11 cellular contexts compared by ENCODE assay signal in the genomic region with DNA sequence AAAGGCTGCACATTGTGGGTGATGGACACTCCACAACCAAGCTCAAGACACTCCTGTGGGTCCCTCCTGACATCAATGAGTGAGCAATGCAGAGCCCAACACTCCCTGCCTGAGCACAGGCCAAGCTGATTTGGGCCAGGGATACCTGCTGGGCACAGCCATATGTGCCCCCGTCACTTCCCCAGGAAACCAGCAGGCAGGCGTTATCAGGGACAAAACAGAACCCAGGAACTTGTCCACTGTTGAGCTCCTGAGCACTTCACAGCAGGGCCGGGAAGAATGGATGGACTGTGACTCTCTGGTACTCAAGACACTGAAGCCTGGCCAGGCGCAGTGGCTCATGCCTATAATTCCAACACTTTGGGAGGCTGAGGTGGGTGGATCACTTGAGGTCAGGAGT.
DNase-seq lines count a peak whose midpoint lies in the region; ATAC-seq and TF ChIP-seq lines count a peak whose summit lies in the region.
"Had no signal": no experiment of that assay in that cellular context is flagged by ENCODE, and none has a peak within 500 bp of the region (broad histone marks: within the 10 kb centered on the region; RNA-seq: fewer than 3 reads in every experiment).

No MANE protein-coding gene starts in this region.

- DNase-seq in CD14-positive monocyte (ENCODE audit: low spot score): peak; percentile 8
- DNase-seq in IMR-90: no peak
- peak; percentile 32 for DNase-seq in endodermal cell
- peak; percentile 58 for DNase-seq in posterior vena cava (ENCODE audit: low spot score)
- no peak for DNase-seq in NCI-H524 treated with DMSO at 0.1 percent for 48 hours (lab: John Stamatoyannopoulos, UW)
- no peak for DNase-seq in uterus
- DNase-seq: CD4-positive, CD25-positive, alpha-beta regulatory T cell had no signal

- peaks cover 0 to 7% (median 1%) of the 10 kb centered on the region in 3 donors for H3K27me3 Mint-ChIP-seq in CD14-positive monocyte (ENCODE audit: low read depth in 3 of 3)
- peaks cover 6% of the 10 kb centered on the region for H3K27me3 Mint-ChIP-seq in endodermal cell (ENCODE audit: insufficient read depth)
- H3K27me3 Mint-ChIP-seq: CD4-positive, CD25-positive, alpha-beta regulatory T cell had no signal

- H4K5ac ChIP-seq in IMR-90 (ENCODE audit: low read depth, low read length): no peak overlapping the region

- peak overlapping the region; percentile 53 for H3K4ac ChIP-seq in IMR-90 (ENCODE audit: low read depth, low read length)

- no peaks in the 10 kb centered on the region for H4K20me1 ChIP-seq in IMR-90 (ENCODE audit: insufficient read depth, low read length)

- no peak for TF ChIP-seq CTCF in CD14-positive monocyte (IDR thresholded peaks at IDR 0.05)
- no peak for TF ChIP-seq CTCF in IMR-90 (conservative IDR thresholded peaks at IDR 0.05; ENCODE audit: low read depth, low read length)
- TF ChIP-seq CTCF in endodermal cell (conservative IDR thresholded peaks at IDR 0.05): no peak
- TF ChIP-seq CTCF in uterus (IDR thresholded peaks at IDR 0.05): no peak

- WGBS in IMR-90 (ENCODE audit: extremely low coverage in 2 of 2, insufficient read length in 1 of 2), 2 experiments: 90% methylated on average over 2 of the region's 4 CpGs; no CpG with 5 or more reads in 1 of the 2 experiments
- WGBS in endodermal cell (ENCODE audit: insufficient coverage in 1 of 2, insufficient read length in 1 of 2), 2 experiments: 92 to 98% methylated on average over 4 of the region's 4 CpGs

- peaks cover 19% of the 10 kb centered on the region for H3K9me1 ChIP-seq in IMR-90 (ENCODE audit: insufficient read depth, low read length)

- peak overlapping the region; percentile 39 for H2BK120ac ChIP-seq in IMR-90 (ENCODE audit: low read depth, low read length)

- H3K9me3 Mint-ChIP-seq in CD14-positive monocyte (peaks cover 0 to 5% (median 0%) of the 10 kb centered on the region in 7 donors), endodermal cell (no peaks in the 10 kb centered on the region)

- H2BK20ac ChIP-seq in IMR-90 (ENCODE audit: low read depth, low read length): peak overlapping the region; percentile 52; the same call in 1 of the 2 replicates

- no peak overlapping the region; the same call in 1 of the 2 replicates for H3K18ac ChIP-seq in IMR-90 (ENCODE audit: low read depth, low read length)

- H3K9me3 ChIP-seq in IMR-90 (ENCODE audit: control insufficient read depth, insufficient read depth, low read length): peaks cover 3% of the 10 kb centered on the region
- H3K9me3 ChIP-seq in endodermal cell (ENCODE audit: control insufficient read depth, low read length): no peaks in the 10 kb centered on the region
- H3K9me3 ChIP-seq in uterus: no peaks in the 10 kb centered on the region
- H3K9me3 ChIP-seq: A549 had no signal

- TF ChIP-seq POLR2A in IMR-90 (IDR thresholded peaks at IDR 0.05; ENCODE audit: low read depth, low read length): no peak
- no peak for TF ChIP-seq POLR2A in uterus (IDR thresholded peaks at IDR 0.05)

- H3K4me1 ChIP-seq in IMR-90 (ENCODE audit: control insufficient read depth, insufficient read depth, low read length): peaks cover 22% of the 10 kb centered on the region
- H3K4me1 ChIP-seq in endodermal cell (ENCODE audit: control insufficient read depth, insufficient read depth, low read length): peaks cover 5% of the 10 kb centered on the region
- peaks cover 0 to 9% of the 10 kb centered on the region in 2 donors for H3K4me1 ChIP-seq in uterus

- H3K9ac ChIP-seq in IMR-90 (ENCODE audit: low read depth, low read length) (no peak overlapping the region), endodermal cell (ENCODE audit: extremely low read depth, low read length, poor library complexity, severe bottlenecking) (no peak overlapping the region)
- H3K9ac ChIP-seq: KMS-11 had no signal

- H3K27me3 ChIP-seq in IMR-90 (ENCODE audit: control insufficient read depth, insufficient read depth, low read length): no peaks in the 10 kb centered on the region
- no peaks in the 10 kb centered on the region for H3K27me3 ChIP-seq in endodermal cell (ENCODE audit: control insufficient read depth, insufficient read depth, low read length, poor library complexity, severe bottlenecking)
- H3K27me3 ChIP-seq in uterus: no peaks in the 10 kb centered on the region

- peak overlapping the region; percentile 32; the same call in 2 of the 3 replicates for H2BK15ac ChIP-seq in IMR-90 (ENCODE audit: low read depth, low read length)

- no peak overlapping the region for H4K8ac ChIP-seq in IMR-90 (ENCODE audit: low read depth in 2 of 2, low read length in 2 of 2)

- H4K91ac ChIP-seq in IMR-90 (ENCODE audit: insufficient read depth, low read depth, low read length): peak overlapping the region; percentile 37; the same call in 1 of the 2 replicates

- CTCF ChIA-PET in IMR-90 (lab: Yijun Ruan, JAX): no interaction called here

- dilution Hi-C loops in IMR-90 (cut with HindIII; ENCODE audit: low sequenced_read_pairs, unreplicated experiment): no loop called here

- ATAC-seq in IMR-90 (ENCODE audit: low read depth) (no peak), HG03045 (IDR thresholded peaks at IDR 0.05; ENCODE audit: unreplicated experiment) (no peak)
- ATAC-seq: A549, GM12878 had no signal

- no peak overlapping the region for H2AK9ac ChIP-seq in IMR-90 (replicated peaks; ENCODE audit: low read depth, low read length, poor library complexity)

- in situ Hi-C loops in IMR-90 (cut with MboI; ENCODE audit: low sequenced_read_pairs): no loop called here

- no peak overlapping the region for H3K56ac ChIP-seq in IMR-90 (ENCODE audit: extremely low read depth, insufficient read depth, low read length)

- H3K14ac ChIP-seq in IMR-90 (replicated peaks; ENCODE audit: low read depth, low read length): no peak overlapping the region

- peak overlapping the region; percentile 82 for H2AK5ac ChIP-seq in IMR-90 (ENCODE audit: low read depth, low read length)

- H3K27ac Mint-ChIP-seq in CD14-positive monocyte: peak overlapping the region in 4 of 7 donors; percentile 5 to 41 (median 20)
- H3K27ac Mint-ChIP-seq in endodermal cell: no peak overlapping the region
- H3K27ac Mint-ChIP-seq: CD4-positive, CD25-positive, alpha-beta regulatory T cell had no signal

- H3K4me1 Mint-ChIP-seq in CD14-positive monocyte: peaks cover 90% of the 10 kb centered on the region
- peaks cover 21% of the 10 kb centered on the region for H3K4me1 Mint-ChIP-seq in endodermal cell

- no peak for TF ChIP-seq RAD21 in IMR-90 (IDR thresholded peaks at IDR 0.05; ENCODE audit: low read length)

- intact Hi-C loops in CD14-positive monocyte (cut with micrococcal nuclease): no loop called here
- intact Hi-C loops in IMR-90 (cut with micrococcal nuclease): no loop called here
- intact Hi-C loops in posterior vena cava (cut with DNase I): no loop called here
- intact Hi-C loops in uterus (cut with DNase I; ENCODE audit: low total_unique reads): no loop called here

- no peak overlapping the region for H3K4me2 ChIP-seq in IMR-90 (ENCODE audit: low read depth, low read length)
- H3K4me2 ChIP-seq: A549, KMS-11 had no signal

- peaks cover 2 to 5% of the 10 kb centered on the region in 2 donors for H3K36me3 Mint-ChIP-seq in CD14-positive monocyte
- no peaks in the 10 kb centered on the region for H3K36me3 Mint-ChIP-seq in endodermal cell (ENCODE audit: low read depth)
- H3K36me3 Mint-ChIP-seq: CD4-positive, CD25-positive, alpha-beta regulatory T cell had no signal

- H3K4me3 Mint-ChIP-seq in CD14-positive monocyte (no peak overlapping the region), endodermal cell (no peak overlapping the region)
- H3K4me3 Mint-ChIP-seq: CD4-positive, CD25-positive, alpha-beta regulatory T cell had no signal

- POLR2A ChIA-PET in IMR-90 (lab: Charles Lee; ENCODE audit: unreplicated experiment): no interaction called here

- no peak overlapping the region for H3K4me3 ChIP-seq in IMR-90 (ENCODE audit: insufficient read depth, low read depth, low read length)
- H3K4me3 ChIP-seq in endodermal cell (ENCODE audit: low read length): no peak overlapping the region
- no peak overlapping the region for H3K4me3 ChIP-seq in uterus
- H3K4me3 ChIP-seq: A549, GM12878 had no signal

- H3K23ac ChIP-seq in IMR-90 (ENCODE audit: low read depth, low read length): no peak overlapping the region

- no peaks in the 10 kb centered on the region for H3K36me3 ChIP-seq in IMR-90 (ENCODE audit: control insufficient read depth, insufficient read depth, low read length)
- no peaks in the 10 kb centered on the region for H3K36me3 ChIP-seq in endodermal cell (ENCODE audit: control insufficient read depth, insufficient read depth, low read length)
- no peaks in the 10 kb centered on the region for H3K36me3 ChIP-seq in uterus

- H2AFZ ChIP-seq in IMR-90 (replicated peaks; ENCODE audit: low read length, poor library complexity): no peak overlapping the region

- no peak overlapping the region for H3K27ac ChIP-seq in IMR-90 (ENCODE audit: insufficient read depth, low read length)
- H3K27ac ChIP-seq in endodermal cell (ENCODE audit: low read depth, low read length): no peak overlapping the region
- no peak overlapping the region for H3K27ac ChIP-seq in uterus
- H3K27ac ChIP-seq: KMS-11 had no signal

- H2BK5ac ChIP-seq in IMR-90 (ENCODE audit: low read depth, low read length, poor library complexity, severe bottlenecking): no peak overlapping the region

- no TSS peak for BruUV-seq in IMR-90 (replicated peaks; lab: Mats Ljungman, UMichigan)

- no peaks in the 10 kb centered on the region for H3K79me1 ChIP-seq in IMR-90 (ENCODE audit: low read depth in 1 of 2, low read length in 2 of 2)

TF ChIP-seq in IMR-90, 13 proteins besides CTCF, POLR2A, EP300 and RAD21 (continues in another document):
- TF ChIP-seq CHD1 (IDR thresholded peaks at IDR 0.05; ENCODE audit: low read depth, low read length) (no peak), FOS (IDR thresholded peaks at IDR 0.05; ENCODE audit: low read depth, low read length) (no peak), NFE2L2 (IDR thresholded peaks at IDR 0.05; ENCODE audit: low read depth, low read length) (no peak), MXI1 (IDR thresholded peaks at IDR 0.05; ENCODE audit: borderline replicate concordance, low read depth, low read length) (no peak), CEBPB (IDR thresholded peaks at IDR 0.05; ENCODE audit: low read depth, low read length) (no peak), RFX5 (IDR thresholded peaks at IDR 0.05; ENCODE audit: low read depth, low read length) (no peak), SMC3 (IDR thresholded peaks at IDR 0.05; ENCODE audit: low read depth, low read length) (no peak), BHLHE40 (IDR thresholded peaks at IDR 0.05; ENCODE audit: low read depth, low read length) (no peak)
- TF ChIP-seq, protein P1, sequence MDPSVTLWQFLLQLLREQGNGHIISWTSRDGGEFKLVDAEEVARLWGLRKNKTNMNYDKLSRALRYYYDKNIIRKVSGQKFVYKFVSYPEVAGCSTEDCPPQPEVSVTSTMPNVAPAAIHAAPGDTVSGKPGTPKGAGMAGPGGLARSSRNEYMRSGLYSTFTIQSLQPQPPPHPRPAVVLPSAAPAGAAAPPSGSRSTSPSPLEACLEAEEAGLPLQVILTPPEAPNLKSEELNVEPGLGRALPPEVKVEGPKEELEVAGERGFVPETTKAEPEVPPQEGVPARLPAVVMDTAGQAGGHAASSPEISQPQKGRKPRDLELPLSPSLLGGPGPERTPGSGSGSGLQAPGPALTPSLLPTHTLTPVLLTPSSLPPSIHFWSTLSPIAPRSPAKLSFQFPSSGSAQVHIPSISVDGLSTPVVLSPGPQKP (IDR thresholded peaks at IDR 0.05; ENCODE audit: borderline replicate concordance, low read depth, low read length): no peak

Comparison
In these comparisons a context has a peak if more than half of its experiments do, and no peak if none do; other contexts are left out.
1. DNase-seq: peak in CD14-positive monocyte (single experiment), endodermal cell (single experiment) and posterior vena cava (single experiment); none in IMR-90 (single experiment), NCI-H524 treated with DMSO at 0.1 percent for 48 hours (single experiment) and uterus (0 of 2).